ENCODE assay signal across 23 cellular contexts in genomic region chr3:186473166-186473565, GRCh38.
A peak's percentile ranks its signal among the peaks of the same experiment; 100 is the strongest.
DNase-seq lines count a peak whose midpoint lies in the region; ATAC-seq and TF ChIP-seq lines count a peak whose summit lies in the region.
"Had no signal": no experiment of that assay in that cellular context is flagged by ENCODE, and none has a peak within 500 bp of the region (broad histone marks: within the 10 kb centered on the region; RNA-seq: fewer than 3 reads in every experiment).

No MANE protein-coding gene starts in this region.

- H3K4me3 ChIP-seq in LNCaP clone FGC (ENCODE audit: low read depth, low read length) (no peak overlapping the region), smooth muscle cell (no peak overlapping the region)
- H3K4me3 ChIP-seq: A549, GM12878, GM23338 had no signal

- no peak overlapping the region for H3K4me2 ChIP-seq in smooth muscle cell
- H3K4me2 ChIP-seq: A549, GM23338 had no signal

- DNase-seq in SIG-M5 treated with dmso at 0.1 percent for 504 hours (lab: John Stamatoyannopoulos, UW; ENCODE audit: unreplicated experiment) (peak; percentile 10), SIG-M5 (lab: John Stamatoyannopoulos, UW) (no peak), LNCaP clone FGC (ENCODE audit: low read depth) (peak; percentile 82), cerebellar cortex (ENCODE audit: low spot score) (peak; percentile 44), smooth muscle cell (lab: John Stamatoyannopoulos, UW; ENCODE audit: unreplicated experiment) (no peak), osteocyte (ENCODE audit: extremely low spot score, unreplicated experiment) (no peak), nephron progenitor cell (no peak)
- DNase-seq: 8988T; ACHN; AML-193; BE2C; Caco-2; CD4-positive, CD25-positive, alpha-beta regulatory T cell; CD8-positive, alpha-beta T cell; DMS153; DND-41; GDM1; H9 had no signal

- peak overlapping the region; percentile 38 for H3K9ac ChIP-seq in smooth muscle cell (ENCODE audit: low read depth)

- H3K4me1 Mint-ChIP-seq in osteocyte (ENCODE audit: unreplicated experiment) (no peaks in the 10 kb centered on the region), nephron progenitor cell (peaks cover 8% of the 10 kb centered on the region)
- H3K4me1 Mint-ChIP-seq: CD4-positive, CD25-positive, alpha-beta regulatory T cell; GM23338 had no signal

- no peak overlapping the region for H3K27ac Mint-ChIP-seq in osteocyte (ENCODE audit: unreplicated experiment)
- H3K27ac Mint-ChIP-seq in nephron progenitor cell: no peak overlapping the region
- H3K27ac Mint-ChIP-seq: CD4-positive, CD25-positive, alpha-beta regulatory T cell; CD8-positive, alpha-beta T cell; GM23338; H9 had no signal

- no peaks in the 10 kb centered on the region for H3K27me3 ChIP-seq in smooth muscle cell (ENCODE audit: low read depth)
- H3K27me3 ChIP-seq: BE2C had no signal

- 99% methylated on average over 2 of the region's 2 CpGs for WGBS in smooth muscle cell (ENCODE audit: low lambda C conversion rate)

- no peaks in the 10 kb centered on the region for H3K79me2 ChIP-seq in smooth muscle cell (ENCODE audit: low read depth)

- TF ChIP-seq CTCF in LNCaP clone FGC (IDR thresholded peaks at IDR 0.05; ENCODE audit: control insufficient read depth, extremely low read depth, insufficient read depth): no peak
- TF ChIP-seq CTCF in smooth muscle cell (IDR thresholded peaks at IDR 0.05; ENCODE audit: borderline replicate concordance, insufficient read depth, poor library complexity, severe bottlenecking): no peak
- no peak for TF ChIP-seq CTCF in osteocyte (IDR thresholded peaks at IDR 0.05)
- TF ChIP-seq CTCF in nephron progenitor cell (IDR thresholded peaks at IDR 0.05): no peak

- no peak overlapping the region for H2AFZ ChIP-seq in smooth muscle cell (ENCODE audit: low read depth)
- H2AFZ ChIP-seq: GM23338 had no signal

- H3K36me3 ChIP-seq in smooth muscle cell (ENCODE audit: low read depth): no peaks in the 10 kb centered on the region
- H3K36me3 ChIP-seq: BE2C had no signal

- H4K20me1 ChIP-seq in smooth muscle cell (ENCODE audit: low read depth): no peaks in the 10 kb centered on the region

- peaks cover 19% of the 10 kb centered on the region for H3K4me1 ChIP-seq in smooth muscle cell (ENCODE audit: low read depth)
- H3K4me1 ChIP-seq: A549 had no signal

- H3K36me3 Mint-ChIP-seq in osteocyte (ENCODE audit: unreplicated experiment): no peaks in the 10 kb centered on the region
- H3K36me3 Mint-ChIP-seq in nephron progenitor cell (ENCODE audit: low read depth): no peaks in the 10 kb centered on the region
- H3K36me3 Mint-ChIP-seq: CD4-positive, CD25-positive, alpha-beta regulatory T cell; CD8-positive, alpha-beta T cell had no signal

- ATAC-seq in HG02623 (IDR thresholded peaks at IDR 0.05; ENCODE audit: unreplicated experiment): no peak
- ATAC-seq: A549; CD8-positive, alpha-beta T cell; GM12878; GM23338; HCT116 had no signal

- H3F3A ChIP-seq in smooth muscle cell (ENCODE audit: low read depth): no peaks in the 10 kb centered on the region

- no peak overlapping the region for H3K4me3 Mint-ChIP-seq in osteocyte (ENCODE audit: unreplicated experiment)
- H3K4me3 Mint-ChIP-seq in nephron progenitor cell: no peak overlapping the region
- H3K4me3 Mint-ChIP-seq: CD4-positive, CD25-positive, alpha-beta regulatory T cell; CD8-positive, alpha-beta T cell; GM23338; H9 had no signal

- H3K9me3 ChIP-seq in smooth muscle cell (replicated peaks; ENCODE audit: low read depth): no peaks in the 10 kb centered on the region
- H3K9me3 ChIP-seq: A549, BE2C, Caco-2 had no signal

- H3K27me3 Mint-ChIP-seq in osteocyte (ENCODE audit: unreplicated experiment) (peaks cover 51% of the 10 kb centered on the region), nephron progenitor cell (ENCODE audit: low read depth, poor library complexity) (peaks cover 9% of the 10 kb centered on the region)

- no peaks in the 10 kb centered on the region for H3K9me3 Mint-ChIP-seq in osteocyte (ENCODE audit: unreplicated experiment)
- H3K9me3 Mint-ChIP-seq in nephron progenitor cell: no peaks in the 10 kb centered on the region
- H3K9me3 Mint-ChIP-seq: CD8-positive, alpha-beta T cell; GM23338; H9 had no signal

- H3K27ac ChIP-seq in smooth muscle cell (ENCODE audit: low read depth): peak overlapping the region; percentile 60
- H3K27ac ChIP-seq: A549 had no signal

Comparison
In these comparisons a context has a peak if more than half of its experiments do, and no peak if none do; other contexts are left out.
1. DNase-seq: peak in SIG-M5 treated with dmso at 0.1 percent for 504 hours (single experiment), LNCaP clone FGC (single experiment) and cerebellar cortex (single experiment); none in SIG-M5 (single experiment), smooth muscle cell (single experiment), osteocyte (single experiment) and nephron progenitor cell (single experiment).